ENCODE assay signal across 8 cellular contexts in genomic region chr2:176140520-176141317, GRCh38. TPM values are rescaled to one million over a fixed set of nuclear protein-coding genes. Genes with fewer than 3 reads are reported as not detected.
A peak's percentile ranks its signal among the peaks of the same experiment; 100 is the strongest.
DNase-seq lines count a peak whose midpoint lies in the region; ATAC-seq and TF ChIP-seq lines count a peak whose summit lies in the region.

No MANE protein-coding gene starts in this region.

- no peak for TF ChIP-seq EP300 in esophagus muscularis mucosa (IDR thresholded peaks at IDR 0.05)

- intact Hi-C loops in esophagus muscularis mucosa (cut with DNase I): loop anchor here (2.0 to 5.0 kb wide), 3 partner anchors 317 to 498 kb away; no protein-coding TSS in a partner anchor

- H3K4me3 Mint-ChIP-seq in stimulated activated naive B cell treated with anti-CD40 and anti-IgM and Interleukin-4, amounts not matched to agents 10 μg/mL and 1 μg/mL and 100 μg/mL, for 72 hours: peak overlapping the region in 1 of 2 donors; percentile 48

- peak overlapping the region; percentile 53 for H3K4me3 ChIP-seq in BJ (ENCODE audit: low read depth, low read length)
- peak overlapping the region; percentile 49 to 65 (median 54) for H3K4me3 ChIP-seq in esophagus muscularis mucosa
- peak overlapping the region; percentile 26 to 59 for H3K4me3 ChIP-seq in muscle layer of duodenum (ENCODE audit: low read depth in 1 of 2, low read length in 2 of 2)

- H3K27ac ChIP-seq in esophagus muscularis mucosa (replicated peaks in 1 of 4): peak overlapping the region in 3 of 4 donors; percentile 22 to 37 (median 35)
- no peak overlapping the region for H3K27ac ChIP-seq in muscle layer of duodenum (ENCODE audit: low read length)

- TF ChIP-seq CTCF in BJ (IDR thresholded peaks at IDR 0.05; ENCODE audit: insufficient read depth, low read depth, low read length) (peak; percentile 92), esophagus muscularis mucosa (IDR thresholded peaks at IDR 0.05) (peak; percentile 75 to 92 (median 87))

- H3K4me1 ChIP-seq in esophagus muscularis mucosa (peaks cover 22 to 41% (median 30%) of the 10 kb centered on the region in 4 donors), muscle layer of duodenum (ENCODE audit: control insufficient read depth in 1 of 2, insufficient read depth in 2 of 2, low read length in 2 of 2) (peaks cover 0 to 19% of the 10 kb centered on the region in 2 donors)

- CTCF ChIA-PET in BJ (lab: Yijun Ruan, JAX): interaction anchor here (0.6 to 8.7 kb wide), 59 partner anchors 8 to 1454 kb away, joined by 3 to 110 read pairs (median 4); partner anchors contain the start of genes HOXD4, HOXD8 and MTX2

- peaks cover 3 to 5% of the 10 kb centered on the region in 2 donors for H3K36me3 Mint-ChIP-seq in stimulated activated naive B cell treated with anti-CD40 and anti-IgM and Interleukin-4, amounts not matched to agents 10 μg/mL and 1 μg/mL and 100 μg/mL, for 72 hours

- H3K36me3 ChIP-seq in BJ (ENCODE audit: control insufficient read depth, insufficient read depth, low read length): no peaks in the 10 kb centered on the region
- no peaks in the 10 kb centered on the region for H3K36me3 ChIP-seq in esophagus muscularis mucosa
- no peaks in the 10 kb centered on the region for H3K36me3 ChIP-seq in muscle layer of duodenum (ENCODE audit: control insufficient read depth in 1 of 2, insufficient read depth in 2 of 2, low read length in 2 of 2)

- H3K9me3 Mint-ChIP-seq in stimulated activated naive B cell treated with anti-CD40 and anti-IgM and Interleukin-4, amounts not matched to agents 10 μg/mL and 1 μg/mL and 100 μg/mL, for 72 hours: peaks cover 3 to 4% of the 10 kb centered on the region in 2 donors

- ATAC-seq in GM18873 (IDR thresholded peaks at IDR 0.05; ENCODE audit: low FRiP score, unreplicated experiment) (peak; percentile 71), HG03103 (IDR thresholded peaks at IDR 0.05; ENCODE audit: low read depth, unreplicated experiment) (peak; percentile 91)
- ATAC-seq in stimulated activated naive B cell treated with anti-CD40 and anti-IgM and Interleukin-4, amounts not matched to agents 10 μg/mL and 1 μg/mL and 100 μg/mL, for 72 hours (replicated peaks): peak; percentile 59 to 63

- H3K27me3 ChIP-seq in BJ (ENCODE audit: control insufficient read depth, insufficient read depth, low read length) (peaks cover 40% of the 10 kb centered on the region), esophagus muscularis mucosa (peaks cover 14 to 91% (median 51%) of the 10 kb centered on the region in 4 donors), muscle layer of duodenum (ENCODE audit: low read depth, low read length) (peaks cover 68% of the 10 kb centered on the region)

- POLR2A ChIA-PET in BJ (lab: Charles Lee): no interaction called here

- H3K9me3 ChIP-seq in esophagus muscularis mucosa (no peaks in the 10 kb centered on the region), muscle layer of duodenum (ENCODE audit: control insufficient read depth in 1 of 2, low read length in 2 of 2) (peaks cover 0 to under 1% of the 10 kb centered on the region in 2 donors)

- DNase-seq in BJ (ENCODE audit: low read depth) (no peak), NCI-H82 (lab: John Stamatoyannopoulos, UW) (peak; percentile 93), esophagus muscularis mucosa (ENCODE audit: extremely low spot score) (no peak)
- DNase-seq in activated CD8-positive, alpha-beta memory T cell treated with anti-CD3 and anti-CD28 coated beads, Interleukin-2, amount 50 U/mL, for 4 hours: peak; percentile 68
- DNase-seq in stimulated activated naive B cell treated with anti-CD40 and anti-IgM and Interleukin-4, amounts not matched to agents 10 μg/mL and 1 μg/mL and 100 μg/mL, for 72 hours: peak; percentile 21

- H3K27ac Mint-ChIP-seq in stimulated activated naive B cell treated with anti-CD40 and anti-IgM and Interleukin-4, amounts not matched to agents 10 μg/mL and 1 μg/mL and 100 μg/mL, for 72 hours: no peak overlapping the region

- H3K27me3 Mint-ChIP-seq in stimulated activated naive B cell treated with anti-CD40 and anti-IgM and Interleukin-4, amounts not matched to agents 10 μg/mL and 1 μg/mL and 100 μg/mL, for 72 hours: peaks cover 60 to 91% of the 10 kb centered on the region in 2 donors

- H3K4me1 Mint-ChIP-seq in stimulated activated naive B cell treated with anti-CD40 and anti-IgM and Interleukin-4, amounts not matched to agents 10 μg/mL and 1 μg/mL and 100 μg/mL, for 72 hours: peaks cover 13 to 19% of the 10 kb centered on the region in 2 donors

- WGBS in esophagus muscularis mucosa: 11% methylated on average over 25 of the region's 48 CpGs

- TF ChIP-seq POLR2A in esophagus muscularis mucosa (IDR thresholded peaks at IDR 0.05; ENCODE audit: low read depth): no peak

RNA-seq across cellular contexts. Expression of gene HOXD4, which starts 10.6 kb away (rescaled TPM):
- polyA plus RNA-seq in BJ (2011; rRNA removed): 0.12 and 0.28 TPM in 2 replicates
- polyA minus RNA-seq in BJ (2011; rRNA and poly(A)+ RNA removed): not detected in 2 replicates
- 1 to 10 TPM in 2 of 4 donors, under 1 TPM in 2; 0.66 to 2.9 (median 1.9) TPM for total RNA-seq in esophagus muscularis mucosa

RNA-seq across cellular contexts. Expression of gene HOXD8, which starts 11.2 kb away (rescaled TPM):
- 0.86 and 1.7 TPM in 2 replicates for polyA plus RNA-seq in BJ (2011; rRNA removed)
- 0.15 and 0.71 TPM in 2 replicates for polyA minus RNA-seq in BJ (2011; rRNA and poly(A)+ RNA removed)
- 1 to 10 TPM; 3.7 to 4.8 (median 4.3) TPM for total RNA-seq in esophagus muscularis mucosa

RNA-seq across cellular contexts. Expression of gene HOXD3, which starts 16.4 kb away (rescaled TPM):
- polyA plus RNA-seq in BJ (2011; rRNA removed): 0.07 TPM in 1 of 2 replicates, not detected in the other
- 0.21 TPM in 1 of 2 replicates, not detected in the other for polyA minus RNA-seq in BJ (2011; rRNA and poly(A)+ RNA removed)
- total RNA-seq in esophagus muscularis mucosa: 1 to 10 TPM in 2 of 4 donors, under 1 TPM in 2; 0.86 to 2.1 (median 1.4) TPM

RNA-seq across cellular contexts. Expression of gene HOXD9, which starts 18.2 kb away (rescaled TPM):
- 1.7 and 1.8 TPM in 2 replicates for polyA plus RNA-seq in BJ (2011; rRNA removed)
- polyA minus RNA-seq in BJ (2011; rRNA and poly(A)+ RNA removed): 0.38 TPM in 1 of 2 replicates, not detected in the other
- total RNA-seq in esophagus muscularis mucosa: 1 to 10 TPM in 1 of 4 donors, under 1 TPM in 3; 0.83 to 2.2 (median 0.99) TPM

RNA-seq across cellular contexts. Expression of gene HOXD10, which starts 24.1 kb away (rescaled TPM):
- polyA plus RNA-seq in BJ (2011; rRNA removed): 11.0 and 12.6 TPM in 2 replicates
- 3.4 and 5.9 TPM in 2 replicates for polyA minus RNA-seq in BJ (2011; rRNA and poly(A)+ RNA removed)
- under 1 TPM in 2 of 4 donors, not detected in 2; 0.42 to 0.50 TPM for total RNA-seq in esophagus muscularis mucosa

Comparison
In these comparisons a context has a peak if more than half of its experiments do, and no peak if none do; other contexts are left out.
1. DNase-seq: peak in NCI-H82 (single experiment), activated CD8-positive, alpha-beta memory T cell treated with anti-CD3 and anti-CD28 coated beads, Interleukin-2, amount 50 U/mL, for 4 hours (single experiment) and stimulated activated naive B cell treated with anti-CD40 and anti-IgM and Interleukin-4, amounts not matched to agents 10 μg/mL and 1 μg/mL and 100 μg/mL, for 72 hours (single experiment); none in BJ (single experiment) and esophagus muscularis mucosa (single experiment).
2. Peak in every context shown above with its lines, with median percentiles within 50 percentile points of each other: H3K4me3 ChIP-seq and ATAC-seq.